11 cellular contexts compared by ENCODE assay signal in the genomic region with DNA sequence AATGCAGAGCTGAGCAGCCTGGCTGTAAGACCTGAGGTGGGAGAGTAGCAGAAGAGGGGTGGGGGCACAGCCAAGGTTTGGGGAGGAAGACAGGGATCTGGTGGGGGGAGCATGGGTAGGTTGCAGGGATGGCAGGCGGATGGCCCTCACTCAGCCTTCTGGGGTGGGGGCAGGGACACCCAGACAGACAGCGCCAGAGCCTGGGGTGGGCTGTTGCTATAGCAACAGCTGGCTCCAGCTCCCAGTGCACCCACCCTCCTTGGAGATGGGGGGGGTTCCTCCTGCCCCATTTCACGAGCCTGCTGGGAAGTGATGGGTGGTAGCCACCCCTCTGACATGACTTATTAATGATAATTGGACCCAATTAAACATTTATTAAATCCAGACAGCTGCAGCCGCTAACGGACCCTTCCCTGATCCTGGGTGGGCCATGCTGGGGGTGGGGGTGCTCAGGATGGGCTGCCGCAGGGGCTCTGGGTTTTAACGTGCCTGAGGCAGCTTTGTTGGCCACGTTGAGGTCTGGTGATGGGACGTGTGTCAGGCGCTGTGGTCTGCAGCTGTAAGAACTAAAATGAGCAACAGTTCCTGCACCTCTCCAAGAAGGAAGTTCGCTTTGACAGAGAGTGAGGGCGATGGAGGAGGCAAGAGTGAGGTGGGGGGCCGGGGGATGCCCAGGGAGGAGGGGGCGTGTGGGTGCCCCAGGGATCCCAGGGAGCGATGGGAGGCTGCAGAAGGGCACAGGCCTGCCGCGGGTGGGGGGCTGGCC. TPM values are rescaled to one million over a fixed set of nuclear protein-coding genes. Genes with fewer than 3 reads are reported as not detected.
A peak's percentile ranks its signal among the peaks of the same experiment; 100 is the strongest.
DNase-seq lines count a peak whose midpoint lies in the region; ATAC-seq and TF ChIP-seq lines count a peak whose summit lies in the region.
"Had no signal": no experiment of that assay in that cellular context is flagged by ENCODE, and none has a peak within 500 bp of the region (broad histone marks: within the 10 kb centered on the region; RNA-seq: fewer than 3 reads in every experiment).

No MANE protein-coding gene starts in this region.

- no peak for ATAC-seq in GM23338
- no peak for ATAC-seq in WTC11
- no peak for ATAC-seq in HG03469 (IDR thresholded peaks at IDR 0.05; ENCODE audit: unreplicated experiment)

- H3K27me3 Mint-ChIP-seq in GM23338 (ENCODE audit: insufficient read depth, low read depth, poor library complexity), result peaks cover 49% of the 10 kb centered on the region
- peaks cover 46% of the 10 kb centered on the region for H3K27me3 Mint-ChIP-seq in WTC11 (ENCODE audit: low read depth)
- H3K27me3 Mint-ChIP-seq in mesothelial cell of epicardium (ENCODE audit: low read depth), result peaks cover 27% of the 10 kb centered on the region

- H3F3A ChIP-seq in GM23338 (replicated peaks; ENCODE audit: low read depth), result no peaks in the 10 kb centered on the region

- H3K4me1 ChIP-seq in GM23338 (ENCODE audit: insufficient read depth) (peaks cover 10% of the 10 kb centered on the region; the same call in 1 of the 2 replicates), SJCRH30 (no peaks in the 10 kb centered on the region)

- H3K36me3 Mint-ChIP-seq in GM23338 (ENCODE audit: low read depth) (peaks cover 8% of the 10 kb centered on the region; the same call in 2 of the 3 replicates), WTC11 (peaks cover 7% of the 10 kb centered on the region; the same call in 1 of the 2 replicates), mesothelial cell of epicardium (peaks cover 14% of the 10 kb centered on the region)

- H3K79me2 ChIP-seq in GM23338 (replicated peaks; ENCODE audit: insufficient read depth), result no peaks in the 10 kb centered on the region

- peak overlapping the region; percentile 81 for H3K4me2 ChIP-seq in GM23338

- DNase-seq in CD1c-positive myeloid dendritic cell (ENCODE audit: extremely low spot score), result peak; percentile 37
- no peak for DNase-seq in GM23338 (ENCODE audit: low spot score)
- DNase-seq in WTC11 (ENCODE audit: low spot score), result no peak
- DNase-seq in mesothelial cell of epicardium (ENCODE audit: low spot score in 2 of 2, unreplicated experiment in 2 of 2), result no peak
- DNase-seq in SJCRH30, result no peak
- no peak for DNase-seq in GF-D8 (lab: John Stamatoyannopoulos, UW)
- DNase-seq in superior temporal gyrus (ENCODE audit: extremely low spot score), result no peak
- DNase-seq: adrenal gland, testis had no signal

- no peaks in the 10 kb centered on the region for H3K9me2 ChIP-seq in GM23338 (ENCODE audit: insufficient read depth)

- H3K4me3 ChIP-seq in GM23338 (peak overlapping the region; percentile 54), SJCRH30 (no peak overlapping the region)

- POLR2A ChIA-PET in WTC11 (lab: Charles Lee), result interaction anchor here (0.8 to 2.9 kb wide), 4 partner anchors 14 to 73 kb away, joined by 3 to 15 read pairs (median 4); partner anchors contain the start of gene PLEKHN1

- H3K9me3 Mint-ChIP-seq in GM23338, result no peaks in the 10 kb centered on the region; the same call in 2 of the 3 replicates
- H3K9me3 Mint-ChIP-seq in WTC11, result no peaks in the 10 kb centered on the region
- H3K9me3 Mint-ChIP-seq in mesothelial cell of epicardium, result no peaks in the 10 kb centered on the region

- H3K27me3 ChIP-seq in GM23338 (ENCODE audit: insufficient read depth), result peaks cover 53% of the 10 kb centered on the region
- H3K27me3 ChIP-seq in SJCRH30, result no peaks in the 10 kb centered on the region
- H3K27me3 ChIP-seq: testis had no signal

- H3K4me1 Mint-ChIP-seq in GM23338, result peaks cover 4% of the 10 kb centered on the region; the same call in 2 of the 3 replicates
- H3K4me1 Mint-ChIP-seq in WTC11, result peaks cover 5% of the 10 kb centered on the region
- peaks cover 15% of the 10 kb centered on the region for H3K4me1 Mint-ChIP-seq in mesothelial cell of epicardium

- CTCF ChIA-PET in WTC11 (lab: Charles Lee), result interaction anchor here (1.0 to 4.0 kb wide), 12 partner anchors 15 to 266 kb away, joined by 3 to 35 read pairs (median 5); partner anchors contain the start of gene AGRN

- H2AFZ ChIP-seq in GM23338, result no peak overlapping the region

- H3K9me3 ChIP-seq in SJCRH30 (replicated peaks), result no peaks in the 10 kb centered on the region
- H3K9me3 ChIP-seq: adrenal gland, testis had no signal

- H3K4me3 Mint-ChIP-seq in GM23338 (peak overlapping the region; percentile 60), WTC11 (peak overlapping the region; percentile 58; the same call in 1 of the 2 replicates), mesothelial cell of epicardium (peak overlapping the region; percentile 49)

- no peak for TF ChIP-seq CTCF in GM23338 (conservative IDR thresholded peaks at IDR 0.05; ENCODE audit: low read depth in 2 of 2)
- no peak for TF ChIP-seq CTCF in WTC11 (IDR thresholded peaks at IDR 0.05)
- TF ChIP-seq CTCF in mesothelial cell of epicardium (IDR thresholded peaks at IDR 0.05; ENCODE audit: unreplicated experiment), result no peak

- no peaks in the 10 kb centered on the region; the same call in 1 of the 2 replicates for H3K36me3 ChIP-seq in GM23338 (ENCODE audit: insufficient read depth)
- no peaks in the 10 kb centered on the region for H3K36me3 ChIP-seq in SJCRH30
- H3K36me3 ChIP-seq: adrenal gland had no signal

- H3K27ac Mint-ChIP-seq in GM23338 (no peak overlapping the region), WTC11 (no peak overlapping the region), mesothelial cell of epicardium (no peak overlapping the region)

- H3K27ac ChIP-seq in GM23338 (ENCODE audit: low read depth) (no peak overlapping the region), SJCRH30 (no peak overlapping the region)
- H3K27ac ChIP-seq: adrenal gland, testis had no signal

- H4K20me1 ChIP-seq in GM23338 (replicated peaks; ENCODE audit: insufficient read depth), result peaks cover 30% of the 10 kb centered on the region

TF ChIP-seq in GM23338, 12 proteins besides CTCF, POLR2A, EP300 and RAD21 (continues in another document):
- no peak for TF ChIP-seq ETS1 (IDR thresholded peaks at IDR 0.05)
- no peak for TF ChIP-seq EZH2 (IDR thresholded peaks at IDR 0.05; ENCODE audit: low read depth, unreplicated experiment)
- TF ChIP-seq NANOG (IDR thresholded peaks at IDR 0.05; ENCODE audit: borderline replicate concordance), result no peak
- TF ChIP-seq JUNB (IDR thresholded peaks at IDR 0.05; ENCODE audit: unreplicated experiment), result no peak

TF ChIP-seq in WTC11, 78 proteins besides CTCF, POLR2A, EP300 and RAD21:
- TF ChIP-seq, protein P1, sequence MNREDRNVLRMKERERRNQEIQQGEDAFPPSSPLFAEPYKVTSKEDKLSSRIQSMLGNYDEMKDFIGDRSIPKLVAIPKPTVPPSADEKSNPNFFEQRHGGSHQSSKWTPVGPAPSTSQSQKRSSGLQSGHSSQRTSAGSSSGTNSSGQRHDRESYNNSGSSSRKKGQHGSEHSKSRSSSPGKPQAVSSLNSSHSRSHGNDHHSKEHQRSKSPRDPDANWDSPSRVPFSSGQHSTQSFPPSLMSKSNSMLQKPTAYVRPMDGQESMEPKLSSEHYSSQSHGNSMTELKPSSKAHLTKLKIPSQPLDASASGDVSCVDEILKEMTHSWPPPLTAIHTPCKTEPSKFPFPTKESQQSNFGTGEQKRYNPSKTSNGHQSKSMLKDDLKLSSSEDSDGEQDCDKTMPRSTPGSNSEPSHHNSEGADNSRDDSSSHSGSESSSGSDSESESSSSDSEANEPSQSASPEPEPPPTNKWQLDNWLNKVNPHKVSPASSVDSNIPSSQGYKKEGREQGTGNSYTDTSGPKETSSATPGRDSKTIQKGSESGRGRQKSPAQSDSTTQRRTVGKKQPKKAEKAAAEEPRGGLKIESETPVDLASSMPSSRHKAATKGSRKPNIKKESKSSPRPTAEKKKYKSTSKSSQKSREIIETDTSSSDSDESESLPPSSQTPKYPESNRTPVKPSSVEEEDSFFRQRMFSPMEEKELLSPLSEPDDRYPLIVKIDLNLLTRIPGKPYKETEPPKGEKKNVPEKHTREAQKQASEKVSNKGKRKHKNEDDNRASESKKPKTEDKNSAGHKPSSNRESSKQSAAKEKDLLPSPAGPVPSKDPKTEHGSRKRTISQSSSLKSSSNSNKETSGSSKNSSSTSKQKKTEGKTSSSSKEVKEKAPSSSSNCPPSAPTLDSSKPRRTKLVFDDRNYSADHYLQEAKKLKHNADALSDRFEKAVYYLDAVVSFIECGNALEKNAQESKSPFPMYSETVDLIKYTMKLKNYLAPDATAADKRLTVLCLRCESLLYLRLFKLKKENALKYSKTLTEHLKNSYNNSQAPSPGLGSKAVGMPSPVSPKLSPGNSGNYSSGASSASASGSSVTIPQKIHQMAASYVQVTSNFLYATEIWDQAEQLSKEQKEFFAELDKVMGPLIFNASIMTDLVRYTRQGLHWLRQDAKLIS (CRISPR knock-in tag; IDR thresholded peaks at IDR 0.05; ENCODE audit: borderline replicate concordance), result no peak

RNA-seq across cellular contexts. Expression of gene AGRN, which starts 19.4 kb away (rescaled TPM):
- 144 and 185 TPM in 2 replicates for total RNA-seq in GM23338 (2014; rRNA removed; shearing (Covaris generic))
- polyA plus RNA-seq in GM23338 (2016; fragmentation: Nextera tagmentation; extraction: Ambion mirVana), result 12.3 and 13.2 TPM in 2 replicates
- total RNA-seq in WTC11 (2021), result 184 to 198 TPM (median 186 TPM) in 3 replicates
- 502 to 532 TPM (median 514 TPM) in 3 replicates for total RNA-seq in mesothelial cell of epicardium
- total RNA-seq in SJCRH30 (2014; rRNA removed; shearing (Covaris generic)), result 10.4 and 13.7 TPM in 2 replicates

RNA-seq across cellular contexts. Expression of gene ISG15, which starts 26.0 kb away (rescaled TPM):
- 52.9 and 65.3 TPM in 2 replicates for total RNA-seq in GM23338 (2014; rRNA removed; shearing (Covaris generic))
- 101 and 113 TPM in 2 replicates for polyA plus RNA-seq in GM23338 (2016; fragmentation: Nextera tagmentation; extraction: Ambion mirVana)
- total RNA-seq in WTC11 (2021) (29.5 to 38.3 TPM (median 36.1 TPM) in 3 replicates), mesothelial cell of epicardium (112 to 139 TPM (median 123 TPM) in 3 replicates)
- total RNA-seq in SJCRH30 (2014; rRNA removed; shearing (Covaris generic)), result 5.1 and 12.6 TPM in 2 replicates

RNA-seq across cellular contexts. Expression of gene RNF223, which starts 34.8 kb away (rescaled TPM):
- not detected in 2 replicates for total RNA-seq in GM23338 (2014; rRNA removed; shearing (Covaris generic))
- polyA plus RNA-seq in GM23338 (2016; fragmentation: Nextera tagmentation; extraction: Ambion mirVana), result not detected in 2 replicates
- not detected in 3 replicates for total RNA-seq in WTC11 (2021)
- total RNA-seq in mesothelial cell of epicardium, result 0.27 to 0.57 TPM (median 0.40 TPM) in 3 replicates
- total RNA-seq in SJCRH30 (2014; rRNA removed; shearing (Covaris generic)), result not detected in 2 replicates
- total RNA-seq: adrenal gland, endothelial cell of umbilical vein had no signal
- polyA plus RNA-seq: endothelial cell of umbilical vein had no signal

RNA-seq across cellular contexts. Expression of gene HES4, which starts 39.4 kb away (rescaled TPM):
- 2.3 and 4.8 TPM in 2 replicates for total RNA-seq in GM23338 (2014; rRNA removed; shearing (Covaris generic))
- 6.7 and 7.9 TPM in 2 replicates for polyA plus RNA-seq in GM23338 (2016; fragmentation: Nextera tagmentation; extraction: Ambion mirVana)
- total RNA-seq in WTC11 (2021) (4.5 to 10.7 TPM (median 8.3 TPM) in 3 replicates), mesothelial cell of epicardium (87.7 to 92.1 TPM (median 92.0 TPM) in 3 replicates)
- total RNA-seq in SJCRH30 (2014; rRNA removed; shearing (Covaris generic)), result 15.3 and 15.9 TPM in 2 replicates

RNA-seq across cellular contexts. Expression of gene PERM1, which starts 57.4 kb away (rescaled TPM):
- total RNA-seq in GM23338 (2014; rRNA removed; shearing (Covaris generic)), result not detected in 2 replicates
- polyA plus RNA-seq in GM23338 (2016; fragmentation: Nextera tagmentation; extraction: Ambion mirVana), result 0.66 and 1.1 TPM in 2 replicates
- total RNA-seq in WTC11 (2021), result not detected in 3 replicates
- total RNA-seq in mesothelial cell of epicardium, result 1.6 to 2.8 TPM (median 2.7 TPM) in 3 replicates
- total RNA-seq in SJCRH30 (2014; rRNA removed; shearing (Covaris generic)), result 0.13 TPM in 1 of 2 replicates, not detected in the other
- total RNA-seq: endothelial cell of umbilical vein had no signal
- polyA plus RNA-seq: endothelial cell of umbilical vein had no signal
